In genomic region chr4:139774759-139775487, GRCh38 we compare ENCODE assay signal across 16 cellular contexts.
DNase-seq lines count a peak whose midpoint lies in the region; ATAC-seq and TF ChIP-seq lines count a peak whose summit lies in the region.
"Had no signal": no experiment of that assay in that cellular context is flagged by ENCODE, and none has a peak within 500 bp of the region (broad histone marks: within the 10 kb centered on the region; RNA-seq: fewer than 3 reads in every experiment).

No MANE protein-coding gene starts in this region.

- no peaks in the 10 kb centered on the region for H3K36me3 ChIP-seq in heart left ventricle
- H3K36me3 ChIP-seq: left lung, SJCRH30, spleen, upper lobe of right lung had no signal

- no peak overlapping the region for H3K4me3 ChIP-seq in heart left ventricle
- H3K4me3 ChIP-seq: left lung, SJCRH30, spleen, upper lobe of right lung had no signal

- ATAC-seq in GM18868 (IDR thresholded peaks at IDR 0.05; ENCODE audit: unreplicated experiment) (no peak), heart left ventricle (no peak)
- ATAC-seq: left lung, Panc1, upper lobe of right lung had no signal

- WGBS in heart left ventricle, 4 donors: 77 to 84% (median 82%) methylated on average over 6 of the region's 6 CpGs

- no peak overlapping the region for H3K27ac ChIP-seq in heart left ventricle
- H3K27ac ChIP-seq: left lung, SJCRH30, spleen, upper lobe of right lung had no signal

- DNase-seq in NCI-H2196 (lab: John Stamatoyannopoulos, UW; ENCODE audit: unreplicated experiment) (peak; percentile 51), NCI-H2196 treated with DMSO at 0.1 percent for 48 hours (lab: John Stamatoyannopoulos, UW; ENCODE audit: unreplicated experiment) (no peak), NCI-H69 (lab: John Stamatoyannopoulos, UW) (peak; percentile 69), iPS-NIHi7 (ENCODE audit: extremely low spot score) (peak; percentile 30), heart left ventricle (no peak)
- no peak for DNase-seq in stimulated activated CD4-positive, alpha-beta T cell treated with anti-CD3 and anti-CD28 coated beads, Interleukin-4, amount 100 ng/mL, for 24 hours
- DNase-seq in NK-92 treated with Interleukin-12 subunit alpha and Interleukin-12 subunit beta, amount 100 ng/mL, for 24 hours (lab: John Stamatoyannopoulos, UW): no peak
- DNase-seq: activated CD4-positive, alpha-beta T cell treated with anti-CD3 and anti-CD28 coated beads, Interleukin-2, amount 50 U/mL, for 4 hours; activated gamma-delta T cell treated with Interleukin-2 at 50 U/mL for 16 hours; HFFc6; left lung; spleen; upper lobe of right lung had no signal

- TF ChIP-seq POLR2A in heart left ventricle (IDR thresholded peaks at IDR 0.05): no peak

- H3K9me3 ChIP-seq in heart left ventricle: no peaks in the 10 kb centered on the region
- H3K9me3 ChIP-seq: left lung, SJCRH30, spleen, upper lobe of right lung had no signal

- intact Hi-C loops in heart left ventricle (cut with DNase I): loop anchor here in 1 of 10 donors (5.0 kb wide), 1 partner anchor 37 kb away; no protein-coding TSS in a partner anchor

- TF ChIP-seq CTCF in heart left ventricle (IDR thresholded peaks at IDR 0.05): no peak

- peaks cover 0 to 32% (median 18%) of the 10 kb centered on the region in 12 donors for H3K4me1 ChIP-seq in heart left ventricle
- H3K4me1 ChIP-seq: left lung, upper lobe of right lung had no signal

- H3K27me3 ChIP-seq in heart left ventricle: no peaks in the 10 kb centered on the region
- H3K27me3 ChIP-seq: left lung, SJCRH30, spleen, upper lobe of right lung had no signal

Comparison
In these comparisons a context has a peak if more than half of its experiments do, and no peak if none do; other contexts are left out.
1. DNase-seq: peak in NCI-H2196 (single experiment), NCI-H69 (single experiment) and iPS-NIHi7 (single experiment); none in NCI-H2196 treated with DMSO at 0.1 percent for 48 hours (single experiment), stimulated activated CD4-positive, alpha-beta T cell treated with anti-CD3 and anti-CD28 coated beads, Interleukin-4, amount 100 ng/mL, for 24 hours (single experiment), heart left ventricle (0 of 5) and NK-92 treated with Interleukin-12 subunit alpha and Interleukin-12 subunit beta, amount 100 ng/mL, for 24 hours (single experiment).